In the genomic region with DNA sequence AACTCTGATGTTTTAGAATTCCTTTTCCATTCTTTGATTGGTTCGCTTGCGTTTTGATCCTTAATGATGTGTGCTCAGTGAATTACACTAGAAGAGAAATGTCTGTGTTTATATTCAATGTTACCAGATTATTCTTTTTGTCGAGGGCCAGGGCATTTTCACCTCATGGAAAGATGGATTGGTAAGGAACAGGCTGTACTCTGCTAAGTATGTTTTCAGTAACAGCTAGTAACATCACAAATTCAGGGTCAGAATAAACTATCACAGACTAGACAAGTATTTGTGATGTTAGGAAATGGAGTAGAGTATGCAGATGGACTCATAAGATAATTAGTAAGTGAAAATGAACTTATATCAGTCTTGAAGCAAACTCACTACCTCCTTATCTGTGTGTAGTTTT, we compare ENCODE assay signal across 27 cellular contexts.
"Had no signal": no experiment of that assay in that cellular context is flagged by ENCODE, and none has a peak within 500 bp of the region (broad histone marks: within the 10 kb centered on the region; RNA-seq: fewer than 3 reads in every experiment).

No MANE protein-coding gene starts in this region.

- H3K27me3 Mint-ChIP-seq: activated CD4-positive, alpha-beta T cell treated with anti-CD3 and anti-CD28 coated beads, Interleukin-2, amount 10 ng/mL, durations not matched to agents 7 days and 5 days had no signal

- H3K27ac Mint-ChIP-seq: activated CD4-positive, alpha-beta memory T cell treated with anti-CD3 and anti-CD28 coated beads for 36 hours; activated CD4-positive, alpha-beta T cell treated with anti-CD3 and anti-CD28 coated beads, Interleukin-2, amount 10 ng/mL, durations not matched to agents 7 days and 5 days; activated naive CD4-positive, alpha-beta T cell treated with anti-CD3 and anti-CD28 coated beads, Interleukin-2, amount 10 ng/mL, durations not matched to agents 7 days and 5 days; activated naive CD8-positive, alpha-beta T cell treated with anti-CD3 and anti-CD28 coated beads for 36 hours; activated T-helper 2 cell treated with anti-CD3 and anti-CD28 coated beads, Interferon-gamma antibody, Interleukin-2, Interleukin-4, amounts not matched to agents 10 μg/mL and 5 μg/mL and 100 μg/mL, durations not matched to agents 14 hours and 24 hours and 36 hours; IgD-negative memory B cell had no signal

- H3K4me1 ChIP-seq: SJCRH30 had no signal

- H3K4me3 ChIP-seq: Peyer's patch, SJCRH30 had no signal

- H3K4me2 ChIP-seq: SK-N-SH had no signal

- H3K4me3 Mint-ChIP-seq: activated CD4-positive, alpha-beta memory T cell treated with anti-CD3 and anti-CD28 coated beads for 36 hours; activated CD4-positive, alpha-beta T cell treated with anti-CD3 and anti-CD28 coated beads, Interleukin-2, amount 10 ng/mL, durations not matched to agents 7 days and 5 days; activated naive CD4-positive, alpha-beta T cell treated with anti-CD3 and anti-CD28 coated beads, Interleukin-2, amount 10 ng/mL, durations not matched to agents 7 days and 5 days; activated naive CD8-positive, alpha-beta T cell treated with anti-CD3 and anti-CD28 coated beads for 36 hours; IgD-negative memory B cell had no signal

- H3K36me3 ChIP-seq: Peyer's patch, SJCRH30 had no signal

- H3K9ac ChIP-seq: SK-N-SH had no signal

- H3K36me3 Mint-ChIP-seq: activated CD4-positive, alpha-beta memory T cell treated with anti-CD3 and anti-CD28 coated beads for 36 hours; activated naive CD4-positive, alpha-beta T cell treated with anti-CD3 and anti-CD28 coated beads, Interleukin-2, amount 10 ng/mL, durations not matched to agents 7 days and 5 days; activated naive CD8-positive, alpha-beta T cell treated with anti-CD3 and anti-CD28 coated beads for 36 hours had no signal

- H3K27me3 ChIP-seq: Peyer's patch, SJCRH30 had no signal

- H3K27ac ChIP-seq: RWPE1, SJCRH30 had no signal

- H3K9me3 ChIP-seq: Peyer's patch, SJCRH30, SK-N-SH had no signal

- H3K4me1 Mint-ChIP-seq: activated naive CD4-positive, alpha-beta T cell treated with anti-CD3 and anti-CD28 coated beads, Interleukin-2, amount 10 ng/mL, durations not matched to agents 7 days and 5 days had no signal

- DNase-seq: activated CD4-positive, alpha-beta memory T cell treated with anti-CD3 and anti-CD28 coated beads for 36 hours; activated CD4-positive, alpha-beta T cell treated with anti-CD3 and anti-CD28 coated beads, Interleukin-2, amount 10 ng/mL, durations not matched to agents 7 days and 5 days; activated CD4-positive, CD25-positive, alpha-beta regulatory T cell; activated CD8-positive, alpha-beta memory T cell treated with anti-CD3 and anti-CD28 coated beads for 24 hours; activated gamma-delta T cell treated with Interleukin-2 at 50 U/mL for 16 hours; activated naive CD4-positive, alpha-beta T cell treated with anti-CD3 and anti-CD28 coated beads, Interleukin-2, amount 10 ng/mL, durations not matched to agents 7 days and 5 days; activated naive CD8-positive, alpha-beta T cell treated with anti-CD3 and anti-CD28 coated beads for 36 hours; activated T-cell treated with anti-CD3 and anti-CD28 coated beads for 4 hours; activated T-cell treated with anti-CD3 and anti-CD28 coated beads, Interleukin-2, amount 50 U/mL, for 48 hours; KG1; NCI-H1092; NCI-H1417; NCI-H1930; NCI-H2107; NCI-H2171 treated with DMSO at 0.1 percent for 48 hours; NCI-H226; NCI-H526 treated with DMSO at 0.1 percent for 48 hours; NK-92 treated with Interleukin-12 subunit alpha and Interleukin-12 subunit beta, amount 100 ng/mL, for 24 hours; OCI-M1; Peyer's patch; Right ventricle myocardium superior; SJCRH30; SK-N-SH; SW 1271 had no signal

- H3K9me3 Mint-ChIP-seq: activated CD4-positive, alpha-beta memory T cell treated with anti-CD3 and anti-CD28 coated beads for 36 hours; activated CD4-positive, alpha-beta T cell treated with anti-CD3 and anti-CD28 coated beads, Interleukin-2, amount 10 ng/mL, durations not matched to agents 7 days and 5 days; activated naive CD8-positive, alpha-beta T cell treated with anti-CD3 and anti-CD28 coated beads for 36 hours; activated T-helper 2 cell treated with anti-CD3 and anti-CD28 coated beads, Interferon-gamma antibody, Interleukin-2, Interleukin-4, amounts not matched to agents 10 μg/mL and 5 μg/mL and 100 μg/mL, durations not matched to agents 14 hours and 24 hours and 36 hours; IgD-negative memory B cell had no signal
